8 cellular contexts compared by ENCODE assay signal in the genomic region with DNA sequence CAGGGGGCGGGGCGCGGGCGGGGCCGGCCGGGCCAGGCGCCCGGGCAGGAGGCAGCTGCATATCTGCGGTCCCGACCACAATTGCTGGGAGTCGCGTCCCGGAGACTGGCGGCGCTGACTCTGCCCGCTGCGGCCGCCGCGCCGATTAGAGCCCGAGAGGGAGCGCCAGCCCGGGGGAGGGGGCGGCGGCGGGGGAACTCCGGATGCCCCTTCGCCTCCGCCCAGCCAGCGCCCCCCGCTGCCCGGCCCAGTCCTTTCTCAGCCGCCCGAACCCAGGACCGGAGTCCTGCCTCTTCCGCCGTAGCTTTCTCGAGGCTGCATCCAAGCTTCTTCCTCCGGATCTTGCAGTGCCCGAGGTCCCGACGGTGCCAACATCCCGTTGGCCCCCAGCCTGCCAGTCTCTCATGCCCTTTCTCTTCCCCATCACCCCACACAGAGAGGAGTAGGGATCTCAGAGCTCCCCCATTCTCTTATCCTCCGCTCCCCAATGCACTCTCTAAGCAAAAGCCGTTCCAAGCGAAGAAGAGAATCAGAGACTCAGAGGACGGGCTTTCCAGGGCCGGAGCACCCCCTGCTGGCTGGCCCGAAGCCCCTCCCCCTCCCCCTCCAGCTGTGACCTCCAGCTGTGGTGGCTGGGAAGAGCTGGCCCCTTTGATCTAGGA. TPM values are rescaled to one million over a fixed set of nuclear protein-coding genes. Genes with fewer than 3 reads are reported as not detected.
DNase-seq lines count a peak whose midpoint lies in the region; ATAC-seq and TF ChIP-seq lines count a peak whose summit lies in the region.

No MANE protein-coding gene starts in this region.

- H3K36me3 ChIP-seq in GM06990 (ENCODE audit: control insufficient read depth, insufficient read depth, low read length) (no peaks in the 10 kb centered on the region), NT2/D1 (ENCODE audit: insufficient read depth, insufficient read length, low read length) (no peaks in the 10 kb centered on the region)

- ATAC-seq in HG03064 (IDR thresholded peaks at IDR 0.05; ENCODE audit: low read depth, unreplicated experiment) (peak; percentile 71), HG03139 (IDR thresholded peaks at IDR 0.05; ENCODE audit: unreplicated experiment) (no peak)

- peaks cover 13% of the 10 kb centered on the region for H3K4me1 ChIP-seq in NT2/D1 (ENCODE audit: insufficient read depth, insufficient read length)
- H3K4me1 ChIP-seq in mononuclear cell (ENCODE audit: insufficient read depth, low read length): peaks cover 13% of the 10 kb centered on the region

- H3K27me3 ChIP-seq in GM06990 (replicated peaks; ENCODE audit: control insufficient read depth, insufficient read depth, low read length) (no peaks in the 10 kb centered on the region), NT2/D1 (ENCODE audit: insufficient read depth, insufficient read length) (peaks cover 20% of the 10 kb centered on the region), mononuclear cell (ENCODE audit: insufficient read depth, low read length) (no peaks in the 10 kb centered on the region)

- H3K4me3 ChIP-seq in GM06990 (replicated peaks; ENCODE audit: low read depth, low read length) (peak overlapping the region; percentile 72), NT2/D1 (ENCODE audit: insufficient read length, low read depth) (peak overlapping the region; percentile 76), mononuclear cell (ENCODE audit: low read length) (peak overlapping the region; percentile 45)

- TF ChIP-seq CTCF in GM06990 (IDR thresholded peaks at IDR 0.05; ENCODE audit: insufficient read depth, low read length, poor library complexity, severe bottlenecking): peak; percentile 88

- DNase-seq in GM06990 (ENCODE audit: extremely low read depth, insufficient read length): peak; percentile 75
- DNase-seq in NT2/D1 (ENCODE audit: low read depth, low spot score): no peak
- DNase-seq in activated T-cell treated with anti-CD3 and anti-CD28 coated beads for 1 hour (ENCODE audit: low read depth): peak; percentile 58
- DNase-seq in epidermal melanocyte (ENCODE audit: insufficient read length, low spot score): peak; percentile 77
- DNase-seq in stimulated activated CD8-positive, alpha-beta memory T cell treated with anti-CD3 and anti-CD28 coated beads, Interleukin-2, amount 100 ng/mL, for 48 hours (ENCODE audit: low read depth in 2 of 2): peak; percentile 54 to 71

- no peaks in the 10 kb centered on the region for H3K9me3 ChIP-seq in NT2/D1 (ENCODE audit: insufficient read depth, low read length)
- no peaks in the 10 kb centered on the region for H3K9me3 ChIP-seq in mononuclear cell (ENCODE audit: low read depth, low read length)

- H3K9ac ChIP-seq in NT2/D1 (ENCODE audit: insufficient read length, low read depth): peak overlapping the region; percentile 84

RNA-seq across cellular contexts. Expression of a gene that starts 8.8 kb away (rescaled TPM):
- not detected for total RNA-seq in mononuclear cell

RNA-seq across cellular contexts. Expression of a gene that starts 23.5 kb away (rescaled TPM):
- total RNA-seq in mononuclear cell: 13.2 TPM

RNA-seq across cellular contexts. Expression of a gene that starts 35.0 kb away (rescaled TPM):
- total RNA-seq in mononuclear cell: 53.6 TPM

RNA-seq across cellular contexts. Expression of a gene that starts 45.5 kb away (rescaled TPM):
- total RNA-seq in mononuclear cell: 20.4 TPM

RNA-seq across cellular contexts. Expression of a gene that starts 49.6 kb away (rescaled TPM):
- 979 TPM for total RNA-seq in mononuclear cell
